32 cellular contexts compared by ENCODE assay signal in genomic region chr17:2466936-2467335, GRCh38.
"Had no signal": no experiment of that assay in that cellular context is flagged by ENCODE, and none has a peak within 500 bp of the region (broad histone marks: within the 10 kb centered on the region; RNA-seq: fewer than 3 reads in every experiment).

No MANE protein-coding gene starts in this region.

- FAIRE-seq: islet of Langerhans, pancreas, small intestine had no signal

- H3K9me3 Mint-ChIP-seq: activated CD4-positive, alpha-beta T cell treated with anti-CD3 and anti-CD28 coated beads, Interleukin-2, amount 10 ng/mL, durations not matched to agents 7 days and 5 days; activated naive CD4-positive, alpha-beta T cell treated with anti-CD3 and anti-CD28 coated beads, Interleukin-2, amount 10 ng/mL, durations not matched to agents 7 days and 5 days; activated naive CD8-positive, alpha-beta T cell treated with anti-CD3 and anti-CD28 coated beads, Interleukin-2, amount 10 ng/mL, durations not matched to agents 7 days and 5 days; activated T-cell treated with anti-CD3 and anti-CD28 coated beads, Interleukin-2, amount 50 U/mL, for 24 hours; brain; naive thymus-derived CD8-positive, alpha-beta T cell; neural crest cell; stimulated activated effector memory CD8-positive, alpha-beta T cell treated with anti-CD3 and anti-CD28 coated beads, Interleukin-12 subunit alpha, Interleukin-12 subunit beta, amount 100 ng/mL, for 72 hours; stimulated activated naive CD8-positive, alpha-beta T cell treated with anti-CD3 and anti-CD28 coated beads, Interleukin-15, Interleukin-2, amounts not matched to agents 100 ng/mL and 50 ng/mL, for 24 hours; WTC11 had no signal

- H3K4me3 ChIP-seq: ascending aorta, cardiac muscle cell, coronary artery, dorsolateral prefrontal cortex, heart right ventricle, pancreas, prostate gland, sigmoid colon, upper lobe of left lung had no signal

- DNase-seq: activated CD4-positive, alpha-beta memory T cell treated with anti-CD3 and anti-CD28 coated beads, Interleukin-2, amount 10 ng/mL, durations not matched to agents 7 days and 5 days; activated CD4-positive, alpha-beta T cell treated with anti-CD3 and anti-CD28 coated beads for 1 hour; activated CD4-positive, alpha-beta T cell treated with anti-CD3 and anti-CD28 coated beads, Interleukin-2, amount 10 ng/mL, durations not matched to agents 7 days and 5 days; activated CD8-positive, alpha-beta memory T cell treated with anti-CD3 and anti-CD28 coated beads, Interleukin-2, amount 50 U/mL, for 48 hours; activated gamma-delta T cell; activated naive CD4-positive, alpha-beta T cell treated with anti-CD3 and anti-CD28 coated beads, Interleukin-2, amount 10 ng/mL, durations not matched to agents 7 days and 5 days; activated naive CD8-positive, alpha-beta T cell treated with anti-CD3 and anti-CD28 coated beads, Interleukin-2, amount 10 ng/mL, durations not matched to agents 7 days and 5 days; activated T-cell treated with anti-CD3 and anti-CD28 coated beads, Interleukin-2, amount 50 U/mL, for 24 hours; dorsolateral prefrontal cortex; effector memory CD4-positive, alpha-beta T cell; foreskin fibroblast; heart right ventricle; left colon; mammary epithelial cell; naive thymus-derived CD8-positive, alpha-beta T cell; nucleus accumbens; pancreas; sigmoid colon; small intestine; stimulated activated CD4-positive, alpha-beta T cell treated with anti-CD3 and anti-CD28 coated beads, Interleukin-4, amount 100 ng/mL, for 24 hours; T-helper 17 cell; upper lobe of left lung had no signal

- H3K4me3 Mint-ChIP-seq: activated CD4-positive, alpha-beta memory T cell treated with anti-CD3 and anti-CD28 coated beads, Interleukin-2, amount 10 ng/mL, durations not matched to agents 7 days and 5 days; activated CD4-positive, alpha-beta T cell treated with anti-CD3 and anti-CD28 coated beads, Interleukin-2, amount 10 ng/mL, durations not matched to agents 7 days and 5 days; activated naive CD4-positive, alpha-beta T cell treated with anti-CD3 and anti-CD28 coated beads, Interleukin-2, amount 10 ng/mL, durations not matched to agents 7 days and 5 days; activated naive CD8-positive, alpha-beta T cell treated with anti-CD3 and anti-CD28 coated beads, Interleukin-2, amount 10 ng/mL, durations not matched to agents 7 days and 5 days; activated T-cell treated with anti-CD3 and anti-CD28 coated beads, Interleukin-2, amount 50 U/mL, for 24 hours; brain; naive thymus-derived CD8-positive, alpha-beta T cell; neural crest cell; stimulated activated effector memory CD8-positive, alpha-beta T cell treated with anti-CD3 and anti-CD28 coated beads, Interleukin-12 subunit alpha, Interleukin-12 subunit beta, amount 100 ng/mL, for 72 hours; stimulated activated naive CD8-positive, alpha-beta T cell treated with anti-CD3 and anti-CD28 coated beads, Interleukin-15, Interleukin-2, amounts not matched to agents 100 ng/mL and 50 ng/mL, for 24 hours; T-helper 17 cell; WTC11 had no signal

- H3K4me1 ChIP-seq: ascending aorta, heart right ventricle, pancreas, prostate gland, sigmoid colon, upper lobe of left lung had no signal

- H3K27ac Mint-ChIP-seq: activated CD4-positive, alpha-beta T cell treated with anti-CD3 and anti-CD28 coated beads, Interleukin-2, amount 10 ng/mL, durations not matched to agents 7 days and 5 days; activated naive CD4-positive, alpha-beta T cell treated with anti-CD3 and anti-CD28 coated beads, Interleukin-2, amount 10 ng/mL, durations not matched to agents 7 days and 5 days; activated naive CD8-positive, alpha-beta T cell treated with anti-CD3 and anti-CD28 coated beads, Interleukin-2, amount 10 ng/mL, durations not matched to agents 7 days and 5 days; brain; naive thymus-derived CD8-positive, alpha-beta T cell; stimulated activated naive CD8-positive, alpha-beta T cell treated with anti-CD3 and anti-CD28 coated beads, Interleukin-15, Interleukin-2, amounts not matched to agents 100 ng/mL and 50 ng/mL, for 24 hours; T-helper 17 cell; WTC11 had no signal

- H3K4me1 Mint-ChIP-seq: activated CD4-positive, alpha-beta T cell treated with anti-CD3 and anti-CD28 coated beads, Interleukin-2, amount 10 ng/mL, durations not matched to agents 7 days and 5 days; activated naive CD4-positive, alpha-beta T cell treated with anti-CD3 and anti-CD28 coated beads, Interleukin-2, amount 10 ng/mL, durations not matched to agents 7 days and 5 days; activated naive CD8-positive, alpha-beta T cell treated with anti-CD3 and anti-CD28 coated beads, Interleukin-2, amount 10 ng/mL, durations not matched to agents 7 days and 5 days; brain; neural crest cell; WTC11 had no signal

- H3K27me3 Mint-ChIP-seq: activated CD4-positive, alpha-beta memory T cell treated with anti-CD3 and anti-CD28 coated beads, Interleukin-2, amount 10 ng/mL, durations not matched to agents 7 days and 5 days; activated CD4-positive, alpha-beta T cell treated with anti-CD3 and anti-CD28 coated beads, Interleukin-2, amount 10 ng/mL, durations not matched to agents 7 days and 5 days; activated naive CD4-positive, alpha-beta T cell treated with anti-CD3 and anti-CD28 coated beads, Interleukin-2, amount 10 ng/mL, durations not matched to agents 7 days and 5 days; activated naive CD8-positive, alpha-beta T cell treated with anti-CD3 and anti-CD28 coated beads, Interleukin-2, amount 10 ng/mL, durations not matched to agents 7 days and 5 days; activated T-cell treated with anti-CD3 and anti-CD28 coated beads, Interleukin-2, amount 50 U/mL, for 24 hours; brain; naive thymus-derived CD8-positive, alpha-beta T cell; stimulated activated naive CD8-positive, alpha-beta T cell treated with anti-CD3 and anti-CD28 coated beads, Interleukin-15, Interleukin-2, amounts not matched to agents 100 ng/mL and 50 ng/mL, for 24 hours; T-helper 17 cell had no signal

- H3K27me3 ChIP-seq: ascending aorta, cardiac muscle cell, dorsolateral prefrontal cortex, heart right ventricle, pancreas, sigmoid colon, upper lobe of left lung had no signal

- ATAC-seq: heart right ventricle; left colon; naive thymus-derived CD8-positive, alpha-beta T cell; pancreas; stimulated activated effector memory CD8-positive, alpha-beta T cell treated with anti-CD3 and anti-CD28 coated beads, Interleukin-12 subunit alpha, Interleukin-12 subunit beta, amount 100 ng/mL, for 72 hours; T-helper 17 cell; WTC11 had no signal

- H3K27ac ChIP-seq: ascending aorta, cardiac muscle cell, coronary artery, dorsolateral prefrontal cortex, heart right ventricle, pancreas, prostate gland, sigmoid colon, upper lobe of left lung had no signal
